8 cellular contexts compared by ENCODE assay signal in the genomic region with DNA sequence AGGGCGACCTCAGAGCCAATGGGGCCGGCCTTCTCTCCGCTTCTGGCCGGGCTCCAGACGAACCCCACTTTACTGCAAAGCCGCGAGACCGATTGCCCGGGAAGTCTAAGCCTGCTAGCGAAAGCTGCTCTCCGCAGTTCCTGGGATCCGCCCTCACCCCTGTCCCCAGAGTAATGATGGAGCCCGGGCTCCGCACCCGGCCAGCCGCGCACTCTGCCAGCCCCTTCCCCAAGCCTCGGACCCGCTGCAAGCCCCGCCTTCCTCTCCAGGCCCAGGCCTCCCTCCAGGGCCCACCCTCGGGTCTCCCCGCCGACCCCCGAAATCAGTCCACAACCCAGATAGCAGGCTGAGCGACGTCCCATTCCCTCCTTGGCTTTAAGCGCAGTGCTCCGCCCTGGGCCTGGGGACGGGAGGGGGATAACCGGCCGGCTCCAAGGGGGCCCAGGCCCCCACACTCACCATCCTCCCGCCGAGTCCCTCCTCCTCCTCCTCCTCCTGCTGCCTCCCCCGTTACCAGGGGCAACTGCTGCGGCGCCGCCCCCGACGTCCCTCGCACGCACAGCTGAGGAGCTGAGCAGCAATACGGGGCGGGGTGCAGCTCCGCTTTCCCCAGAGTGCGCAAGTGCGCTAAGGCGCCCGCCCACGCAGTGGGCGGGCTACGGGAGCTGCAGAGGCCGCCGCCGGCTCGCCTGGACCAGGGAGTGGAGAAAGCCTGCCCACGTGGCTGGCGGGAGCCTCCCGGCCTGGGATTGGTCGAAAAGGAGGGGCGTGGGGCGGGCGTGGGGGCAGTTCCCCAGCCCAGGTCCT. TPM values are rescaled to one million over a fixed set of nuclear protein-coding genes. Genes with fewer than 3 reads are reported as not detected.
DNase-seq lines count a peak whose midpoint lies in the region; ATAC-seq and TF ChIP-seq lines count a peak whose summit lies in the region.

A gene with protein sequence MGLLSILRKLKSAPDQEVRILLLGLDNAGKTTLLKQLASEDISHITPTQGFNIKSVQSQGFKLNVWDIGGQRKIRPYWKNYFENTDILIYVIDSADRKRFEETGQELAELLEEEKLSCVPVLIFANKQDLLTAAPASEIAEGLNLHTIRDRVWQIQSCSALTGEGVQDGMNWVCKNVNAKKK (minus strand): TSS at position 584 of the 807 bp plus-strand sequence. CDS start 122 bp downstream, at position 462.

- H3K27ac Mint-ChIP-seq in T-cell (peak within 1 kb of the TSS; percentile 82 to 93), progenitor cell of endocrine pancreas (peak within 1 kb of the TSS; percentile 96)

- intact Hi-C loops in left ventricle myocardium inferior (cut with micrococcal nuclease) = no loop called here

- H3K4me1 Mint-ChIP-seq in T-cell = peaks cover 41 to 61% (median 52%) of the 10 kb centered on the region in 3 donors
- H3K4me1 Mint-ChIP-seq in progenitor cell of endocrine pancreas (ENCODE audit: low read depth) = peaks cover 39% of the 10 kb centered on the region

- H3K27ac ChIP-seq in left ventricle myocardium inferior (replicated peaks) = peak within 1 kb of the TSS; percentile 89

- TF ChIP-seq CTCF in GM13976 (IDR thresholded peaks at IDR 0.05; ENCODE audit: borderline replicate concordance, control extremely low read depth, extremely low read depth, insufficient read depth, missing control alignments) = no peak
- TF ChIP-seq CTCF in left ventricle myocardium inferior (IDR thresholded peaks at IDR 0.05; ENCODE audit: borderline replicate concordance) = peak; percentile 61
- peak; percentile 67 for TF ChIP-seq CTCF in progenitor cell of endocrine pancreas (IDR thresholded peaks at IDR 0.05; ENCODE audit: unreplicated experiment)

- no peaks in the 10 kb centered on the region for H3K27me3 ChIP-seq in left ventricle myocardium inferior (ENCODE audit: low read depth)

- CTCF ChIA-PET in T-cell (lab: Charles Lee) = interaction anchor here (0.6 to 2.9 kb wide), 11 partner anchors 29 to 560 kb away, joined by 3 to 28 read pairs (median 4); a partner anchor contains a TSS

- DNase-seq in GM13976 (ENCODE audit: low spot score) = peak; percentile 99
- DNase-seq in NCI-H146 (lab: John Stamatoyannopoulos, UW) = peak; percentile 98
- DNase-seq in T-cell = peak; percentile 82 to 94 (median 90)
- peak; percentile 96 for DNase-seq in amniotic stem cell (lab: John Stamatoyannopoulos, UW)
- peak; percentile 98 for DNase-seq in left ventricle myocardium inferior
- peak; percentile 93 for DNase-seq in progenitor cell of endocrine pancreas (ENCODE audit: low spot score, unreplicated experiment)
- DNase-seq in ureter (ENCODE audit: low spot score) = peak; percentile 97

- in situ Hi-C loops in GM13976 (cut with MboI; ENCODE audit: low sequenced_read_pairs, unreplicated experiment) = no loop called here

- no peaks in the 10 kb centered on the region for H3K9me3 ChIP-seq in left ventricle myocardium inferior (replicated peaks)

- no peaks in the 10 kb centered on the region for H3K9me3 Mint-ChIP-seq in T-cell
- no peaks in the 10 kb centered on the region for H3K9me3 Mint-ChIP-seq in progenitor cell of endocrine pancreas (ENCODE audit: low read depth)

- H3K4me3 ChIP-seq in left ventricle myocardium inferior = peak within 1 kb of the TSS; percentile 98

- H3K4me3 Mint-ChIP-seq in T-cell (peak within 1 kb of the TSS; percentile 88 to 97 (median 95)), progenitor cell of endocrine pancreas (ENCODE audit: low read depth) (peak within 1 kb of the TSS; percentile 85)

- POLR2A ChIA-PET in T-cell (lab: Charles Lee) = interaction anchor here (0.6 to 1.3 kb wide), 6 partner anchors 15 to 618 kb away, joined by 3 to 5 read pairs (median 4); a partner anchor contains a TSS

- H3K36me3 Mint-ChIP-seq in T-cell (peaks cover 10% of the 10 kb centered on the region), progenitor cell of endocrine pancreas (ENCODE audit: insufficient read depth) (no peaks in the 10 kb centered on the region)

- peaks cover 55% of the 10 kb centered on the region for H3K4me1 ChIP-seq in left ventricle myocardium inferior

- ATAC-seq in HG02852 (IDR thresholded peaks at IDR 0.05; ENCODE audit: unreplicated experiment) (peak; percentile 73), T-cell (replicated peaks in 1 of 4) (peak; percentile 92 to 95 (median 92))

- H3K36me3 ChIP-seq in left ventricle myocardium inferior = no peaks in the 10 kb centered on the region

- H3K27me3 Mint-ChIP-seq in T-cell (no peaks in the 10 kb centered on the region), progenitor cell of endocrine pancreas (no peaks in the 10 kb centered on the region)

RNA-seq across cellular contexts. Expression of the gene that starts here (rescaled TPM):
- total RNA-seq in T-cell = 1 to 10 TPM; 2.7 to 5.0 (median 3.5) TPM
- 13.4 TPM for total RNA-seq in left ventricle myocardium inferior
- total RNA-seq in progenitor cell of endocrine pancreas = 24.9 and 25.0 TPM in 2 replicates
- total RNA-seq in ureter = 11.2 TPM

Comparison
In these comparisons a context has a peak if more than half of its experiments do, and no peak if none do; other contexts are left out.
1. Peak in every context shown above with its lines: DNase-seq, ATAC-seq, H3K4me3 ChIP-seq and H3K27ac ChIP-seq.